In the genomic region with DNA sequence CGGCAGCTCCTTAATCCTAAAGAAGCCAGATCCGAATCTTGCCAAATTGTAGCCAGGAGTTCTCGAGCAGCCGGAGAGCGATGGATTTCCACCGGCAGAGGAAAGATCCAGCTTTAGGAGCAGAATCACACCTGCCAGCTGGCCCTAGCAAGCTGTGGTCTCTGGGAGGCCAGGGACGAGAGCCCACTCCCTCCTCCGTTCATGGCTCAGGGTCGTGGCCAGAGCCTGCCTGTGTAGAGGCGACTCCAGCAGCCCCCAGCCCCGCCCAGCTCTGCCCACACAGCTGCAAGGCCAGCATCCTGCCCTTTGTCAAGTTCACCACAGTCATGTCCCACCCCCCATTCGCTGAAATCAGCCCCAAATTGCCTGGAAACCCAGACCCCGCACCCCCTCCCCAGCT, we compare ENCODE assay signal across 1 cellular context.
TF ChIP-seq lines count a peak whose summit lies in the region.

No MANE protein-coding gene starts in this region.

TF ChIP-seq in GM23338, 12 proteins besides CTCF, POLR2A, EP300 and RAD21:
- TF ChIP-seq, protein P1, sequence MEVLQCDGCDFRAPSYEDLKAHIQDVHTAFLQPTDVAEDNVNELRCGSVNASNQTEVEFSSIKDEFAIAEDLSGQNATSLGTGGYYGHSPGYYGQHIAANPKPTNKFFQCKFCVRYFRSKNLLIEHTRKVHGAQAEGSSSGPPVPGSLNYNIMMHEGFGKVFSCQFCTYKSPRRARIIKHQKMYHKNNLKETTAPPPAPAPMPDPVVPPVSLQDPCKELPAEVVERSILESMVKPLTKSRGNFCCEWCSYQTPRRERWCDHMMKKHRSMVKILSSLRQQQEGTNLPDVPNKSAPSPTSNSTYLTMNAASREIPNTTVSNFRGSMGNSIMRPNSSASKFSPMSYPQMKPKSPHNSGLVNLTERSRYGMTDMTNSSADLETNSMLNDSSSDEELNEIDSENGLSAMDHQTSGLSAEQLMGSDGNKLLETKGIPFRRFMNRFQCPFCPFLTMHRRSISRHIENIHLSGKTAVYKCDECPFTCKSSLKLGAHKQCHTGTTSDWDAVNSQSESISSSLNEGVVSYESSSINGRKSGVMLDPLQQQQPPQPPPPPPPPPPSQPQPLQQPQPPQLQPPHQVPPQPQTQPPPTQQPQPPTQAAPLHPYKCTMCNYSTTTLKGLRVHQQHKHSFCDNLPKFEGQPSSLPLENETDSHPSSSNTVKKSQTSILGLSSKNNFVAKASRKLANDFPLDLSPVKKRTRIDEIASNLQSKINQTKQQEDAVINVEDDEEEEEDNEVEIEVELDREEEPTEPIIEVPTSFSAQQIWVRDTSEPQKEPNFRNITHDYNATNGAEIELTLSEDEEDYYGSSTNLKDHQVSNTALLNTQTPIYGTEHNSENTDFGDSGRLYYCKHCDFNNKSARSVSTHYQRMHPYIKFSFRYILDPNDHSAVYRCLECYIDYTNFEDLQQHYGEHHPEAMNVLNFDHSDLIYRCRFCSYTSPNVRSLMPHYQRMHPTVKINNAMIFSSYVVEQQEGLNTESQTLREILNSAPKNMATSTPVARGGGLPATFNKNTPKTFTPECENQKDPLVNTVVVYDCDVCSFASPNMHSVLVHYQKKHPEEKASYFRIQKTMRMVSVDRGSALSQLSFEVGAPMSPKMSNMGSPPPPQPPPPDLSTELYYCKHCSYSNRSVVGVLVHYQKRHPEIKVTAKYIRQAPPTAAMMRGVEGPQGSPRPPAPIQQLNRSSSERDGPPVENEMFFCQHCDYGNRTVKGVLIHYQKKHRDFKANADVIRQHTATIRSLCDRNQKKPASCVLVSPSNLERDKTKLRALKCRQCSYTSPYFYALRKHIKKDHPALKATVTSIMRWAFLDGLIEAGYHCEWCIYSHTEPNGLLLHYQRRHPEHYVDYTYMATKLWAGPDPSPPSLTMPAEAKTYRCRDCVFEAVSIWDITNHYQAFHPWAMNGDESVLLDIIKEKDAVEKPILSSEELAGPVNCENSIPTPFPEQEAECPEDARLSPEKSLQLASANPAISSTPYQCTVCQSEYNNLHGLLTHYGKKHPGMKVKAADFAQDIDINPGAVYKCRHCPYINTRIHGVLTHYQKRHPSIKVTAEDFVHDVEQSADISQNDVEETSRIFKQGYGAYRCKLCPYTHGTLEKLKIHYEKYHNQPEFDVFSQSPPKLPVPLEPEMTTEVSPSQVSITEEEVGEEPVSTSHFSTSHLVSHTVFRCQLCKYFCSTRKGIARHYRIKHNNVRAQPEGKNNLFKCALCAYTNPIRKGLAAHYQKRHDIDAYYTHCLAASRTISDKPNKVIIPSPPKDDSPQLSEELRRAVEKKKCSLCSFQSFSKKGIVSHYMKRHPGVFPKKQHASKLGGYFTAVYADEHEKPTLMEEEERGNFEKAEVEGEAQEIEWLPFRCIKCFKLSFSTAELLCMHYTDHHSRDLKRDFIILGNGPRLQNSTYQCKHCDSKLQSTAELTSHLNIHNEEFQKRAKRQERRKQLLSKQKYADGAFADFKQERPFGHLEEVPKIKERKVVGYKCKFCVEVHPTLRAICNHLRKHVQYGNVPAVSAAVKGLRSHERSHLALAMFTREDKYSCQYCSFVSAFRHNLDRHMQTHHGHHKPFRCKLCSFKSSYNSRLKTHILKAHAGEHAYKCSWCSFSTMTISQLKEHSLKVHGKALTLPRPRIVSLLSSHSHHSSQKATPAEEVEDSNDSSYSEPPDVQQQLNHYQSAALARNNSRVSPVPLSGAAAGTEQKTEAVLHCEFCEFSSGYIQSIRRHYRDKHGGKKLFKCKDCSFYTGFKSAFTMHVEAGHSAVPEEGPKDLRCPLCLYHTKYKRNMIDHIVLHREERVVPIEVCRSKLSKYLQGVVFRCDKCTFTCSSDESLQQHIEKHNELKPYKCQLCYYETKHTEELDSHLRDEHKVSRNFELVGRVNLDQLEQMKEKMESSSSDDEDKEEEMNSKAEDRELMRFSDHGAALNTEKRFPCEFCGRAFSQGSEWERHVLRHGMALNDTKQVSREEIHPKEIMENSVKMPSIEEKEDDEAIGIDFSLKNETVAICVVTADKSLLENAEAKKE (CRISPR knock-in tag; IDR thresholded peaks at IDR 0.05), result no peak
- TF ChIP-seq ZNF331 (CRISPR knock-in tag; IDR thresholded peaks at IDR 0.05; ENCODE audit: low read depth) (no peak), STAT1 (IDR thresholded peaks at IDR 0.05; ENCODE audit: unreplicated experiment) (no peak), POLR2AphosphoS5 (IDR thresholded peaks at IDR 0.05; ENCODE audit: low read depth) (no peak), NANOG (IDR thresholded peaks at IDR 0.05; ENCODE audit: borderline replicate concordance) (no peak), EZH2 (IDR thresholded peaks at IDR 0.05; ENCODE audit: low read depth, unreplicated experiment) (no peak), EZH2phosphoT487 (IDR thresholded peaks at IDR 0.05; ENCODE audit: unreplicated experiment) (no peak)
- TF ChIP-seq, protein P2, sequence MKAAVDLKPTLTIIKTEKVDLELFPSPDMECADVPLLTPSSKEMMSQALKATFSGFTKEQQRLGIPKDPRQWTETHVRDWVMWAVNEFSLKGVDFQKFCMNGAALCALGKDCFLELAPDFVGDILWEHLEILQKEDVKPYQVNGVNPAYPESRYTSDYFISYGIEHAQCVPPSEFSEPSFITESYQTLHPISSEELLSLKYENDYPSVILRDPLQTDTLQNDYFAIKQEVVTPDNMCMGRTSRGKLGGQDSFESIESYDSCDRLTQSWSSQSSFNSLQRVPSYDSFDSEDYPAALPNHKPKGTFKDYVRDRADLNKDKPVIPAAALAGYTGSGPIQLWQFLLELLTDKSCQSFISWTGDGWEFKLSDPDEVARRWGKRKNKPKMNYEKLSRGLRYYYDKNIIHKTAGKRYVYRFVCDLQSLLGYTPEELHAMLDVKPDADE (IDR thresholded peaks at IDR 0.05), result no peak
